14 cellular contexts compared by ENCODE assay signal in genomic region chr6:35587167-35587566, GRCh38.
DNase-seq lines count a peak whose midpoint lies in the region; ATAC-seq, FAIRE-seq and TF ChIP-seq lines count a peak whose summit lies in the region.
"Had no signal": no experiment of that assay in that cellular context is flagged by ENCODE, and none has a peak within 500 bp of the region (broad histone marks: within the 10 kb centered on the region; RNA-seq: fewer than 3 reads in every experiment).

No MANE protein-coding gene starts in this region.

- POLR2A ChIA-PET in CD8-positive, alpha-beta T cell (lab: Charles Lee): interaction anchor here (0.9 to 7.0 kb wide), 4 partner anchors 14 to 141 kb away, joined by 3 to 81 read pairs (median 3); no protein-coding TSS in a partner anchor

- 81% methylated on average over 2 of the region's 2 CpGs for WGBS in suprapubic skin

- H3K27me3 ChIP-seq in CD8-positive, alpha-beta T cell (ENCODE audit: insufficient read depth, low read length): no peaks in the 10 kb centered on the region
- no peaks in the 10 kb centered on the region for H3K27me3 ChIP-seq in suprapubic skin

- FAIRE-seq in frontal cortex (lab: Jason Lieb, UNC): no peak

- no peak overlapping the region for H3K4me3 ChIP-seq in CD8-positive, alpha-beta T cell (ENCODE audit: low read depth, low read length)
- H3K4me3 ChIP-seq in fibroblast of the aortic adventitia (ENCODE audit: low read depth, low read length) (no peak overlapping the region), suprapubic skin (no peak overlapping the region)
- H3K4me3 ChIP-seq: mucosa of descending colon had no signal

- TF ChIP-seq POLR2A in suprapubic skin (IDR thresholded peaks at IDR 0.05): no peak

- no peaks in the 10 kb centered on the region for H3K9me3 Mint-ChIP-seq in CD8-positive, alpha-beta T cell
- H3K9me3 Mint-ChIP-seq: activated CD4-positive, alpha-beta T cell treated with anti-CD3 and anti-CD28 coated beads, Interleukin-2, amount 10 ng/mL, durations not matched to agents 24 days and 14 days had no signal

- TF ChIP-seq EP300 in suprapubic skin (IDR thresholded peaks at IDR 0.05): no peak

- H3K36me3 Mint-ChIP-seq in CD8-positive, alpha-beta T cell: peaks cover 84% of the 10 kb centered on the region
- H3K36me3 Mint-ChIP-seq in T-helper 17 cell (ENCODE audit: low read depth): peaks cover 2% of the 10 kb centered on the region

- peaks cover 82% of the 10 kb centered on the region for H3K4me1 Mint-ChIP-seq in CD8-positive, alpha-beta T cell (ENCODE audit: low read depth)
- H3K4me1 Mint-ChIP-seq in T-helper 17 cell: peaks cover 42% of the 10 kb centered on the region

- no peak for TF ChIP-seq CTCF in CD8-positive, alpha-beta T cell (IDR thresholded peaks at IDR 0.05)
- no peak for TF ChIP-seq CTCF in fibroblast of the aortic adventitia (IDR thresholded peaks at IDR 0.05; ENCODE audit: insufficient read depth, low read length)
- TF ChIP-seq CTCF in suprapubic skin (IDR thresholded peaks at IDR 0.05): no peak

- peaks cover 30% of the 10 kb centered on the region for H3K36me3 ChIP-seq in CD8-positive, alpha-beta T cell (ENCODE audit: insufficient read depth, low read length)
- H3K36me3 ChIP-seq in suprapubic skin: peaks cover 67% of the 10 kb centered on the region

- ATAC-seq in CD8-positive, alpha-beta T cell: no peak
- ATAC-seq in T-helper 17 cell (no peak), HG02623 (IDR thresholded peaks at IDR 0.05; ENCODE audit: unreplicated experiment) (no peak)
- ATAC-seq: mucosa of descending colon had no signal

- no peak overlapping the region for H3K27ac ChIP-seq in CD8-positive, alpha-beta T cell (ENCODE audit: low read depth, low read length)
- H3K27ac ChIP-seq in suprapubic skin: peak overlapping the region; percentile 62

- H3K4me1 ChIP-seq in CD8-positive, alpha-beta T cell (ENCODE audit: insufficient read depth, low read length): peaks cover 73% of the 10 kb centered on the region
- peaks cover 85% of the 10 kb centered on the region for H3K4me1 ChIP-seq in suprapubic skin

- intact Hi-C loops in CD8-positive, alpha-beta T cell (cut with DNase I, micrococcal nuclease): loop anchor here in 1 of 2 experiments (2.0 kb wide), 1 partner anchor 14 kb away; no protein-coding TSS in a partner anchor

- no peak for DNase-seq in CD8-positive, alpha-beta T cell
- DNase-seq in T-helper 17 cell (no peak), fibroblast of the aortic adventitia (ENCODE audit: low read depth) (peak; percentile 17), suprapubic skin (ENCODE audit: low spot score in 2 of 2) (no peak), OCI-M2 (lab: John Stamatoyannopoulos, UW; ENCODE audit: unreplicated experiment) (no peak), frontal cortex (ENCODE audit: low spot score in 2 of 2) (no peak)
- DNase-seq: activated CD4-positive, alpha-beta T cell treated with anti-CD3 and anti-CD28 coated beads, Interleukin-2, amount 10 ng/mL, durations not matched to agents 24 days and 14 days; activated gamma-delta T cell; cortex of kidney; H7; mucosa of descending colon; NCI-H146; NCI-H446 treated with DMSO at 0.1 percent for 48 hours had no signal

- H3K4me3 Mint-ChIP-seq in CD8-positive, alpha-beta T cell: peak overlapping the region; percentile 13
- no peak overlapping the region for H3K4me3 Mint-ChIP-seq in T-helper 17 cell
- H3K4me3 Mint-ChIP-seq: activated CD4-positive, alpha-beta T cell treated with anti-CD3 and anti-CD28 coated beads, Interleukin-2, amount 10 ng/mL, durations not matched to agents 24 days and 14 days had no signal

- no peaks in the 10 kb centered on the region for H3K9me3 ChIP-seq in CD8-positive, alpha-beta T cell (ENCODE audit: low read length)
- H3K9me3 ChIP-seq in T-helper 17 cell (ENCODE audit: control insufficient read depth, low read length, poor library complexity, severe bottlenecking): no peaks in the 10 kb centered on the region
- no peaks in the 10 kb centered on the region for H3K9me3 ChIP-seq in suprapubic skin
- H3K9me3 ChIP-seq: mucosa of descending colon had no signal

- H3K27me3 Mint-ChIP-seq in CD8-positive, alpha-beta T cell (ENCODE audit: low read depth): no peaks in the 10 kb centered on the region
- no peaks in the 10 kb centered on the region for H3K27me3 Mint-ChIP-seq in T-helper 17 cell
- H3K27me3 Mint-ChIP-seq: activated CD4-positive, alpha-beta T cell treated with anti-CD3 and anti-CD28 coated beads, Interleukin-2, amount 10 ng/mL, durations not matched to agents 24 days and 14 days had no signal

- CTCF ChIA-PET in CD8-positive, alpha-beta T cell (lab: Charles Lee): interaction anchor here (1.1 to 33.2 kb wide), 7 partner anchors 11 to 150 kb away, joined by 3 to 762 read pairs (median 4); partner anchors contain the start of gene ARMC12

- H3K27ac Mint-ChIP-seq in CD8-positive, alpha-beta T cell: peak overlapping the region; percentile 94
- H3K27ac Mint-ChIP-seq in T-helper 17 cell: peak overlapping the region; percentile 85
